ENCODE assay signal across 21 cellular contexts in the genomic region with DNA sequence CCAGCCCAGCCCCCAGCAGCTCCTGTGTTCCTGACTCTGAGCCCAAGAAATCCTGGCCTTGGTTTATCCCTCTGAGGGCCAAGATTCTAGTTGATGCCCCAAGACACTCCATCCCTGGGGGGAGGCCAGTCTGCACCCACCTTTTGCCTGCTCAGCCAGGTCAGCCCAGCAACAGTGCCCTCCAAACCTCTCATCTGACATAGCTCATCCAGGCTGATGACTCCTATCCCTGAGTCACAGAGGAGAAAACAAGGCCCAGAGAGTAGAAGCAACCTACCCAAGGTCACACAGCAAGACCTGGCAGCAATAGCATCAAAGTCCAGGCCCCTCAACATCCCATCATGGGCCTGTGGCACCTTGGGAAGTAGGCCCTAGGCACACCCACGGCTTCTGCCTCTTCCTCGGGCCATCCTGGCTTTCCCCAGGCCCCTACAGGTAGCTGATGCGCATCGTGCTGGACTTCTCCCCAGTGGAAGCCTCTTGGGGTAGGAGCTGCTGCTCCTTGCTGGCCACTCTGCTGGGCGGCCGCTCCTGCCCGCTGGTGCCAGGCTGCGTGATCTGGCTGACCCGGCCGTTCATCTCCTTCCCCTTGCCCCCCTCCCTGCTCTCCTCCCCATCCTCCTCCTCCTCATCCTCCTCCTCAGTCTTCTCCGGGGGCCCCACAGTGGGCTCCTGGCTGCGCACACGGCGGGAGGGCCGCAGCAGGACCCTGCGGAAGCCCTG. TPM values are rescaled to one million over a fixed set of nuclear protein-coding genes. Genes with fewer than 3 reads are reported as not detected.
A peak's percentile ranks its signal among the peaks of the same experiment; 100 is the strongest.
DNase-seq lines count a peak whose midpoint lies in the region; ATAC-seq and TF ChIP-seq lines count a peak whose summit lies in the region.
"Had no signal": no experiment of that assay in that cellular context is flagged by ENCODE, and none has a peak within 500 bp of the region (broad histone marks: within the 10 kb centered on the region; RNA-seq: fewer than 3 reads in every experiment).

No MANE protein-coding gene starts in this region.

- peak; percentile 28 for DNase-seq in activated T-cell treated with anti-CD3 and anti-CD28 coated beads, Interleukin-2, amount 50 U/mL, for 24 hours
- DNase-seq in activated T-cell treated with anti-CD3 and anti-CD28 coated beads for 4 hours (no peak), T-cell (no peak), mesenchymal stem cell (no peak), suprapubic skin (ENCODE audit: low spot score in 2 of 2) (peak; percentile 31 to 74), left ventricle myocardium inferior (no peak), foreskin fibroblast (no peak)
- DNase-seq: activated CD4-positive, alpha-beta T cell treated with anti-CD3 and anti-CD28 coated beads, Interleukin-2, amount 50 U/mL, for 4 hours; activated naive CD4-positive, alpha-beta T cell; central memory CD4-positive, alpha-beta T cell; MV-4-11; NCI-H526 treated with DMSO at 0.1 percent for 48 hours; stimulated activated CD8-positive, alpha-beta memory T cell treated with anti-CD3 and anti-CD28 coated beads, Interleukin-4, amount 100 ng/mL, for 48 hours had no signal

- intact Hi-C loops in left ventricle myocardium inferior (cut with micrococcal nuclease): no loop called here

- no peak overlapping the region for H3K23ac ChIP-seq in mesenchymal stem cell (ENCODE audit: low read length in 2 of 2)

- TF ChIP-seq CTCF in suprapubic skin (IDR thresholded peaks at IDR 0.05) (no peak), left ventricle myocardium inferior (IDR thresholded peaks at IDR 0.05; ENCODE audit: borderline replicate concordance) (no peak), foreskin fibroblast (IDR thresholded peaks at IDR 0.05; ENCODE audit: low read depth, low read length) (no peak)

- no peak overlapping the region for H3K14ac ChIP-seq in mesenchymal stem cell (ENCODE audit: low read length in 2 of 2)

- H2BK12ac ChIP-seq in mesenchymal stem cell (ENCODE audit: low read length in 2 of 2): no peak overlapping the region

- no peaks in the 10 kb centered on the region for H3K9me3 Mint-ChIP-seq in activated T-cell treated with anti-CD3 and anti-CD28 coated beads, Interleukin-2, amount 50 U/mL, for 24 hours
- no peaks in the 10 kb centered on the region for H3K9me3 Mint-ChIP-seq in T-cell

- peaks cover 9% of the 10 kb centered on the region for H3K4me1 ChIP-seq in mesenchymal stem cell (ENCODE audit: control insufficient read depth, insufficient read depth, low read depth, low read length)
- H3K4me1 ChIP-seq in suprapubic skin: no peaks in the 10 kb centered on the region
- no peaks in the 10 kb centered on the region for H3K4me1 ChIP-seq in left ventricle myocardium inferior
- H3K4me1 ChIP-seq: A549, psoas muscle, upper lobe of left lung had no signal

- no peaks in the 10 kb centered on the region for H3K36me3 ChIP-seq in mesenchymal stem cell (ENCODE audit: control insufficient read depth in 1 of 2, insufficient read depth in 2 of 2, low read depth in 1 of 2, low read length in 2 of 2)
- H3K36me3 ChIP-seq in suprapubic skin: no peaks in the 10 kb centered on the region
- H3K36me3 ChIP-seq in left ventricle myocardium inferior: no peaks in the 10 kb centered on the region
- H3K36me3 ChIP-seq: upper lobe of left lung had no signal

- H4K91ac ChIP-seq in mesenchymal stem cell (ENCODE audit: low read length): peak overlapping the region; percentile 22

- no peaks in the 10 kb centered on the region for H3K9me3 ChIP-seq in mesenchymal stem cell (ENCODE audit: control insufficient read depth, low read length)
- H3K9me3 ChIP-seq in suprapubic skin: no peaks in the 10 kb centered on the region
- no peaks in the 10 kb centered on the region for H3K9me3 ChIP-seq in left ventricle myocardium inferior (replicated peaks)
- H3K9me3 ChIP-seq: A549, psoas muscle, upper lobe of left lung had no signal

- H3K4me2 ChIP-seq in mesenchymal stem cell (ENCODE audit: low read length, poor library complexity, severe bottlenecking): no peak overlapping the region
- H3K4me2 ChIP-seq: A549 had no signal

- ATAC-seq in T-cell (replicated peaks in 1 of 4) (no peak), GM18519 (IDR thresholded peaks at IDR 0.05; ENCODE audit: low FRiP score, unreplicated experiment) (no peak)
- ATAC-seq: A549, psoas muscle had no signal

- no peak for TF ChIP-seq POLR2A in suprapubic skin (IDR thresholded peaks at IDR 0.05)

- WGBS in mesenchymal stem cell: 87% methylated on average over 14 of the region's 16 CpGs
- WGBS in suprapubic skin: 87% methylated on average over 16 of the region's 16 CpGs

- H4K8ac ChIP-seq in mesenchymal stem cell (ENCODE audit: low read length): no peak overlapping the region

- peaks cover 49% of the 10 kb centered on the region for H3K4me1 Mint-ChIP-seq in activated T-cell treated with anti-CD3 and anti-CD28 coated beads, Interleukin-2, amount 50 U/mL, for 24 hours (ENCODE audit: low read depth)
- peaks cover 41 to 52% (median 43%) of the 10 kb centered on the region in 3 donors for H3K4me1 Mint-ChIP-seq in T-cell

- H3K4ac ChIP-seq in mesenchymal stem cell (ENCODE audit: low read depth in 1 of 2, low read length in 2 of 2): no peak overlapping the region

- H3K27me3 Mint-ChIP-seq in activated T-cell treated with anti-CD3 and anti-CD28 coated beads, Interleukin-2, amount 50 U/mL, for 24 hours: no peaks in the 10 kb centered on the region
- H3K27me3 Mint-ChIP-seq in T-cell: no peaks in the 10 kb centered on the region

- peaks cover 12 to 40% of the 10 kb centered on the region in 2 experiments for H3K27me3 ChIP-seq in mesenchymal stem cell (ENCODE audit: control insufficient read depth in 1 of 2, insufficient read depth in 1 of 2, low read length in 2 of 2)
- H3K27me3 ChIP-seq in suprapubic skin: peaks cover 9% of the 10 kb centered on the region
- H3K27me3 ChIP-seq in left ventricle myocardium inferior (ENCODE audit: low read depth): peaks cover 45% of the 10 kb centered on the region
- H3K27me3 ChIP-seq: upper lobe of left lung had no signal

- H2BK5ac ChIP-seq in mesenchymal stem cell (ENCODE audit: low read depth, low read length, poor library complexity, severe bottlenecking): no peak overlapping the region

- no peak overlapping the region for H3K27ac Mint-ChIP-seq in activated T-cell treated with anti-CD3 and anti-CD28 coated beads, Interleukin-2, amount 50 U/mL, for 24 hours
- H3K27ac Mint-ChIP-seq in T-cell: peak overlapping the region; percentile 59 to 81

- POLR2A ChIA-PET in T-cell (lab: Charles Lee): no interaction called here

- no peak overlapping the region for H2BK15ac ChIP-seq in mesenchymal stem cell (ENCODE audit: low read depth, poor library complexity, severe bottlenecking)

- peaks cover 2% of the 10 kb centered on the region for H3K36me3 Mint-ChIP-seq in activated T-cell treated with anti-CD3 and anti-CD28 coated beads, Interleukin-2, amount 50 U/mL, for 24 hours (ENCODE audit: low read depth)
- no peaks in the 10 kb centered on the region for H3K36me3 Mint-ChIP-seq in T-cell

- H3K18ac ChIP-seq in mesenchymal stem cell (ENCODE audit: low read depth in 1 of 2, low read length in 2 of 2): no peak overlapping the region

- no peak overlapping the region for H3K4me3 Mint-ChIP-seq in activated T-cell treated with anti-CD3 and anti-CD28 coated beads, Interleukin-2, amount 50 U/mL, for 24 hours
- peak overlapping the region in 1 of 3 donors; percentile 38 for H3K4me3 Mint-ChIP-seq in T-cell

- H3K27ac ChIP-seq in mesenchymal stem cell (ENCODE audit: low read length, poor library complexity, severe bottlenecking): no peak overlapping the region
- no peak overlapping the region for H3K27ac ChIP-seq in suprapubic skin
- no peak overlapping the region for H3K27ac ChIP-seq in left ventricle myocardium inferior (replicated peaks)
- H3K27ac ChIP-seq: A549, psoas muscle, upper lobe of left lung had no signal

- no peak overlapping the region for H2AFZ ChIP-seq in mesenchymal stem cell (ENCODE audit: low read depth, low read length)

- CTCF ChIA-PET in T-cell (lab: Charles Lee): no interaction called here

- TF ChIP-seq EP300 in suprapubic skin (IDR thresholded peaks at IDR 0.05): no peak

- no peak overlapping the region for H2AK5ac ChIP-seq in mesenchymal stem cell (ENCODE audit: low read length, severe bottlenecking)

- H2BK120ac ChIP-seq in mesenchymal stem cell (ENCODE audit: low read depth, low read length): no peak overlapping the region

- no peak overlapping the region for H3K9ac ChIP-seq in mesenchymal stem cell (ENCODE audit: low read length)

- H3K79me1 ChIP-seq in mesenchymal stem cell (replicated peaks; ENCODE audit: low read length, poor library complexity, severe bottlenecking): no peaks in the 10 kb centered on the region

- H3K4me3 ChIP-seq in mesenchymal stem cell (ENCODE audit: insufficient read depth in 1 of 2, low read depth in 1 of 2, low read length in 2 of 2) (no peak overlapping the region), suprapubic skin (no peak overlapping the region), left ventricle myocardium inferior (no peak overlapping the region), foreskin fibroblast (ENCODE audit: low read depth in 1 of 2, low read length in 2 of 2) (no peak overlapping the region)
- H3K4me3 ChIP-seq: A549, psoas muscle, upper lobe of left lung had no signal

RNA-seq across cellular contexts. Expression of a gene that starts 6.0 kb away (rescaled TPM):
- total RNA-seq in T-cell (1 to 10 TPM; 4.6 to 8.7 (median 5.3) TPM), suprapubic skin (not detected), left ventricle myocardium inferior (not detected)
- not detected for polyA plus RNA-seq in mesenchymal stem cell (2013, experiment 1 of 2)
- polyA plus RNA-seq in mesenchymal stem cell (2013, experiment 2 of 2): not detected
- total RNA-seq: dermis microvascular lymphatic vessel endothelial cell, fibroblast of lung, lower leg skin, psoas muscle, RPMI7951 had no signal
- polyA plus RNA-seq: A549, fibroblast of lung had no signal

RNA-seq across cellular contexts. Expression of a gene that starts 18.2 kb away (rescaled TPM):
- total RNA-seq in T-cell: 10 to 100 TPM in 4 of 5 donors, 1 to 10 TPM in 1; 9.0 to 26.4 (median 22.0) TPM
- polyA plus RNA-seq in mesenchymal stem cell (2013, experiment 1 of 2): 38.2 TPM
- polyA plus RNA-seq in mesenchymal stem cell (2013, experiment 2 of 2): 37.9 TPM
- total RNA-seq in suprapubic skin: 1 to 10 TPM; 1.2 to 8.4 (median 2.7) TPM
- 1.3 TPM for total RNA-seq in left ventricle myocardium inferior

RNA-seq across cellular contexts. Expression of a gene that starts 37.8 kb away (rescaled TPM):
- total RNA-seq in T-cell: 100 to 1,000 TPM; 353 to 413 (median 385) TPM
- polyA plus RNA-seq in mesenchymal stem cell (2013, experiment 1 of 2): 121 TPM
- polyA plus RNA-seq in mesenchymal stem cell (2013, experiment 2 of 2): 117 TPM
- 1 to 10 TPM; 1.9 to 3.9 (median 3.0) TPM for total RNA-seq in suprapubic skin
- 1.8 TPM for total RNA-seq in left ventricle myocardium inferior

RNA-seq across cellular contexts. Expression of a gene that starts 56.6 kb away (rescaled TPM):
- total RNA-seq in T-cell: 100 to 1,000 TPM in 2 of 5 donors, 10 to 100 TPM in 3; 53.6 to 118 (median 98.1) TPM
- 4.9 TPM for polyA plus RNA-seq in mesenchymal stem cell (2013, experiment 1 of 2)
- polyA plus RNA-seq in mesenchymal stem cell (2013, experiment 2 of 2): 5.1 TPM
- total RNA-seq in suprapubic skin: 10 to 100 TPM in 3 of 4 donors, 1 to 10 TPM in 1; 8.9 to 29.7 (median 12.4) TPM
- 0.99 TPM for total RNA-seq in left ventricle myocardium inferior
- total RNA-seq: dermis microvascular lymphatic vessel endothelial cell, fibroblast of lung, RPMI7951 had no signal

Comparison
In these comparisons a context has a peak if more than half of its experiments do, and no peak if none do; other contexts are left out.
1. DNase-seq: peak in activated T-cell treated with anti-CD3 and anti-CD28 coated beads, Interleukin-2, amount 50 U/mL, for 24 hours (single experiment) and suprapubic skin (2 of 2); none in activated T-cell treated with anti-CD3 and anti-CD28 coated beads for 4 hours (single experiment), T-cell (0 of 34), mesenchymal stem cell (single experiment), left ventricle myocardium inferior (single experiment) and foreskin fibroblast (0 of 2).
2. RNA of a gene that starts 37.8 kb away (total RNA-seq): 353 to 413 TPM in T-cell; 1.9 to 3.9 TPM in suprapubic skin and 1.8 TPM in left ventricle myocardium inferior (single experiment); every median in the first group is over 10 times any median in the second.